Comparison of ENCODE assay signal across 2 cellular contexts in genomic region chr2:34105015-34105767, GRCh38.
TF ChIP-seq lines count a peak whose summit lies in the region.

No MANE protein-coding gene starts in this region.

TF ChIP-seq in SK-N-SH, 30 proteins besides CTCF, POLR2A, EP300 and RAD21 (continued from another document):
- TF ChIP-seq ZBTB33 (IDR thresholded peaks at IDR 0.05; ENCODE audit: borderline replicate concordance, low read depth) (no peak), FOSL2 (IDR thresholded peaks at IDR 0.05; ENCODE audit: borderline replicate concordance, low read depth) (peak; percentile 83), TCF12 (IDR thresholded peaks at IDR 0.05) (peak; percentile 35; the same call in 1 of the 2 replicates), MXI1 (IDR thresholded peaks at IDR 0.05; ENCODE audit: low read depth, low read length) (no peak), FOXM1 (IDR thresholded peaks at IDR 0.05; ENCODE audit: low read depth) (no peak), MEF2A (IDR thresholded peaks at IDR 0.05; ENCODE audit: borderline replicate concordance, low read depth) (peak; percentile 80), JUND (IDR thresholded peaks at IDR 0.05) (peak; percentile 67), NFIC (IDR thresholded peaks at IDR 0.05; ENCODE audit: borderline replicate concordance) (peak; percentile 43; the same call in 1 of the 2 replicates), RXRA (IDR thresholded peaks at IDR 0.05; ENCODE audit: borderline replicate concordance, low read depth) (no peak), NRF1 (IDR thresholded peaks at IDR 0.05; ENCODE audit: low read depth, low read length) (no peak), EZH2phosphoT487 (IDR thresholded peaks at IDR 0.05; ENCODE audit: borderline replicate concordance, low read depth) (no peak), GATA2 (CRISPR knock-in tag; IDR thresholded peaks at IDR 0.05) (no peak), POLR2AphosphoS5 (IDR thresholded peaks at IDR 0.05; ENCODE audit: low read depth, low read length) (no peak), RFX5 (IDR thresholded peaks at IDR 0.05; ENCODE audit: low read length) (no peak), TEAD4 (IDR thresholded peaks at IDR 0.05; ENCODE audit: borderline replicate concordance, insufficient read depth) (0 out of 2 replicates have a peak, but pooled peaks have one; percentile 17)
- TF ChIP-seq, protein P1, sequence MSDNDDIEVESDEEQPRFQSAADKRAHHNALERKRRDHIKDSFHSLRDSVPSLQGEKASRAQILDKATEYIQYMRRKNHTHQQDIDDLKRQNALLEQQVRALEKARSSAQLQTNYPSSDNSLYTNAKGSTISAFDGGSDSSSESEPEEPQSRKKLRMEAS (IDR thresholded peaks at IDR 0.05; ENCODE audit: low read depth): no peak

TF ChIP-seq in SK-N-SH treated with all-trans-retinoic acid at 6 μM for 48 hours, 23 proteins besides CTCF, POLR2A, EP300 and RAD21 (continued from another document):
- TF ChIP-seq CREB5 (CRISPR knock-in tag; IDR thresholded peaks at IDR 0.05; ENCODE audit: low read depth): no peak
- no peak for TF ChIP-seq PATZ1 (CRISPR knock-in tag; IDR thresholded peaks at IDR 0.05; ENCODE audit: borderline replicate concordance)
